Comparison of ENCODE assay signal across 2 cellular contexts in the genomic region with DNA sequence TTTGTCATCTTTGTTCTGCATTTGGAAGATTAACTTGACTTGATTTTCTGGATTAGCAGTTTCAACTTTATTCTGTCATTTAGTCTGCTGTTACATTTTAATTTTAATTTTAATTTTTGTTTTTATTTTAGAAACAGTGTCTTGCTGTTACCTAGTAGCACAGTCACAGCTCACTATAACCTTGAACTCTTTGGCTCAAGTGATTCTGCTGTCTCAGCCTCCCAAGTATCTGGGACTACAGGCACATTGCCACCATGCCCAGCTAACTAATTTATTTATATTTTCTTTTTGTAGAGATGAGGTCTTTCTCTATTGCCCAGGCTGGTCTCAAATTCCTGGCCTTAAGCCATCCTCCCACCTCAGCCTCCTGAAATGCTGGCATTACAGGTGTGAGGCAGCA.
TF ChIP-seq lines count a peak whose summit lies in the region.

No MANE protein-coding gene starts in this region.

TF ChIP-seq in WTC11, 78 proteins besides CTCF, POLR2A, EP300 and RAD21:
- no peak for TF ChIP-seq ZNF138 (CRISPR knock-in tag; conservative IDR thresholded peaks at IDR 0.05)
- no peak for TF ChIP-seq ZNF423 (CRISPR knock-in tag; IDR thresholded peaks at IDR 0.05)
- TF ChIP-seq ETV6 (CRISPR knock-in tag; IDR thresholded peaks at IDR 0.05) = no peak
- no peak for TF ChIP-seq ZNF396 (CRISPR knock-in tag; IDR thresholded peaks at IDR 0.05; ENCODE audit: borderline replicate concordance)
- TF ChIP-seq E2F1 (CRISPR knock-in tag; IDR thresholded peaks at IDR 0.05) = no peak
- no peak for TF ChIP-seq NR2C2 (CRISPR knock-in tag; IDR thresholded peaks at IDR 0.05)
- TF ChIP-seq ARID4B (CRISPR knock-in tag; IDR thresholded peaks at IDR 0.05; ENCODE audit: borderline replicate concordance) = no peak
- no peak for TF ChIP-seq SMAD3 (CRISPR knock-in tag; IDR thresholded peaks at IDR 0.05; ENCODE audit: borderline replicate concordance)
- no peak for TF ChIP-seq ESRRA (CRISPR knock-in tag; IDR thresholded peaks at IDR 0.05; ENCODE audit: borderline replicate concordance)
- no peak for TF ChIP-seq CBFB (CRISPR knock-in tag; IDR thresholded peaks at IDR 0.05; ENCODE audit: low read depth)
- TF ChIP-seq TCF7 (CRISPR knock-in tag; IDR thresholded peaks at IDR 0.05; ENCODE audit: low read depth) = no peak
- TF ChIP-seq, protein P1, sequence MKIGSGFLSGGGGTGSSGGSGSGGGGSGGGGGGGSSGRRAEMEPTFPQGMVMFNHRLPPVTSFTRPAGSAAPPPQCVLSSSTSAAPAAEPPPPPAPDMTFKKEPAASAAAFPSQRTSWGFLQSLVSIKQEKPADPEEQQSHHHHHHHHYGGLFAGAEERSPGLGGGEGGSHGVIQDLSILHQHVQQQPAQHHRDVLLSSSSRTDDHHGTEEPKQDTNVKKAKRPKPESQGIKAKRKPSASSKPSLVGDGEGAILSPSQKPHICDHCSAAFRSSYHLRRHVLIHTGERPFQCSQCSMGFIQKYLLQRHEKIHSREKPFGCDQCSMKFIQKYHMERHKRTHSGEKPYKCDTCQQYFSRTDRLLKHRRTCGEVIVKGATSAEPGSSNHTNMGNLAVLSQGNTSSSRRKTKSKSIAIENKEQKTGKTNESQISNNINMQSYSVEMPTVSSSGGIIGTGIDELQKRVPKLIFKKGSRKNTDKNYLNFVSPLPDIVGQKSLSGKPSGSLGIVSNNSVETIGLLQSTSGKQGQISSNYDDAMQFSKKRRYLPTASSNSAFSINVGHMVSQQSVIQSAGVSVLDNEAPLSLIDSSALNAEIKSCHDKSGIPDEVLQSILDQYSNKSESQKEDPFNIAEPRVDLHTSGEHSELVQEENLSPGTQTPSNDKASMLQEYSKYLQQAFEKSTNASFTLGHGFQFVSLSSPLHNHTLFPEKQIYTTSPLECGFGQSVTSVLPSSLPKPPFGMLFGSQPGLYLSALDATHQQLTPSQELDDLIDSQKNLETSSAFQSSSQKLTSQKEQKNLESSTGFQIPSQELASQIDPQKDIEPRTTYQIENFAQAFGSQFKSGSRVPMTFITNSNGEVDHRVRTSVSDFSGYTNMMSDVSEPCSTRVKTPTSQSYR (CRISPR knock-in tag; IDR thresholded peaks at IDR 0.05) = no peak

TF ChIP-seq in endothelial cell of umbilical vein, 7 proteins besides CTCF, POLR2A, EP300 and RAD21:
- no peak for TF ChIP-seq JUN (IDR thresholded peaks at IDR 0.05; ENCODE audit: borderline replicate concordance, insufficient read depth, insufficient read length, low read depth)
- TF ChIP-seq MAX (IDR thresholded peaks at IDR 0.05; ENCODE audit: insufficient read depth, insufficient read length) = no peak
- TF ChIP-seq GATA2 (IDR thresholded peaks at IDR 0.05; ENCODE audit: insufficient read depth, insufficient read length, low read depth, low read length) = no peak
- TF ChIP-seq POLR2AphosphoS5 (IDR thresholded peaks at IDR 0.05; ENCODE audit: insufficient read depth, low read depth, low read length) = no peak
- TF ChIP-seq EZH2 (IDR thresholded peaks at IDR 0.05; ENCODE audit: borderline replicate concordance, low read depth, low read length, severe bottlenecking) = no peak
- no peak for TF ChIP-seq FOS (IDR thresholded peaks at IDR 0.05; ENCODE audit: borderline replicate concordance, insufficient read depth, low read length)
- no peak for TF ChIP-seq MYC (IDR thresholded peaks at IDR 0.05; ENCODE audit: low read depth, low read length)
